In the genomic region with DNA sequence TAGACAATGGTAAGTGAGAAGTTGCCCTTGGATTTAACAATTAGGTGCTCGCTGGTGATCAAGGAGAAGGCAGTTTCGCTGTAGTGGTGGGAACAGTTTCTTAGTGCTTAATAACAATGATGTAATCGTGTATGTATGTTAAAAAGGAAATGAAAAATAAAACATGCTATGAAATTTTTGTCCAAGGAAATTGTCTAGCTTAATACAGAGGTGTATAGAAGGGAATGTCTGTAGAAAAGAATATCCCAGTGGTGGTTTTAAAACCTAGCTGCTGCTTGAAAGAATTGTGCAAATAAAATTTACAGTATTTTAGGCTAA, we compare ENCODE assay signal across 10 cellular contexts. TPM values are rescaled to one million over a fixed set of nuclear protein-coding genes. Genes with fewer than 3 reads are reported as not detected.
DNase-seq lines count a peak whose midpoint lies in the region; ATAC-seq, FAIRE-seq and TF ChIP-seq lines count a peak whose summit lies in the region.
"Had no signal": no experiment of that assay in that cellular context is flagged by ENCODE, and none has a peak within 500 bp of the region (broad histone marks: within the 10 kb centered on the region; RNA-seq: fewer than 3 reads in every experiment).

No MANE protein-coding gene starts in this region.

- no peak for DNase-seq in A673 (ENCODE audit: low spot score)
- no peak for DNase-seq in astrocyte (ENCODE audit: low read depth)
- no peak for DNase-seq in CD4-positive, alpha-beta T cell
- DNase-seq in testis, result no peak
- DNase-seq: NCI-H526; stimulated activated naive CD4-positive, alpha-beta T cell had no signal

- no TSS peak for BruUV-seq in A673 (replicated peaks; lab: Mats Ljungman, UMichigan)

- no peaks in the 10 kb centered on the region for H3K36me3 ChIP-seq in A673 (ENCODE audit: insufficient read depth, low read length, poor library complexity, severe bottlenecking)
- no peaks in the 10 kb centered on the region for H3K36me3 ChIP-seq in astrocyte (ENCODE audit: insufficient read depth, low read length)
- no peaks in the 10 kb centered on the region for H3K36me3 ChIP-seq in neutrophil
- H3K36me3 ChIP-seq in testis (ENCODE audit: low read depth, missing control alignments), result no peaks in the 10 kb centered on the region

- no peaks in the 10 kb centered on the region for H3K27me3 Mint-ChIP-seq in astrocyte (ENCODE audit: low read depth, unreplicated experiment)
- no peaks in the 10 kb centered on the region for H3K27me3 Mint-ChIP-seq in CD4-positive, alpha-beta T cell

- H3K4me1 ChIP-seq in A673 (ENCODE audit: insufficient read depth, low read length, poor library complexity, severe bottlenecking) (peaks cover 27% of the 10 kb centered on the region), astrocyte (ENCODE audit: insufficient read depth, low read length) (peaks cover 14% of the 10 kb centered on the region), neutrophil (ENCODE audit: control insufficient read depth in 1 of 2, insufficient read depth in 1 of 2, low read depth in 1 of 2, low read length in 1 of 2) (peaks cover 18 to 30% of the 10 kb centered on the region in 2 experiments), testis (peaks cover 14% of the 10 kb centered on the region)

- 62 to 63% methylated on average over 3 of the region's 3 CpGs for WGBS in testis, 2 donors

- H3K9me3 Mint-ChIP-seq in astrocyte (ENCODE audit: unreplicated experiment), result no peaks in the 10 kb centered on the region
- H3K9me3 Mint-ChIP-seq in CD4-positive, alpha-beta T cell, result peaks cover 2% of the 10 kb centered on the region

- CTCF ChIA-PET in A673 (lab: Charles Lee), result interaction anchor here (0.7 to 1.1 kb wide), 2 partner anchors 31 to 549 kb away, joined by 3 read pairs; no protein-coding TSS in a partner anchor
- CTCF ChIA-PET in CD4-positive, alpha-beta T cell (lab: Charles Lee), result no interaction called here

- H3K4me3 ChIP-seq in A673 (ENCODE audit: low read depth, low read length, poor library complexity, severe bottlenecking), result no peak overlapping the region
- H3K4me3 ChIP-seq in GM08714 (ENCODE audit: low read length), result peak overlapping the region; percentile 51; the same call in 1 of the 2 replicates
- H3K4me3 ChIP-seq in astrocyte (ENCODE audit: insufficient read depth, low read depth, low read length), result peak overlapping the region; percentile 22
- H3K4me3 ChIP-seq in neutrophil (ENCODE audit: low read depth in 1 of 2, low read length in 1 of 2), result peak overlapping the region; percentile 44 to 45
- no peak overlapping the region for H3K4me3 ChIP-seq in testis

- intact Hi-C loops in A673 (cut with micrococcal nuclease; ENCODE audit: unreplicated experiment) (no loop called here), testis (cut with DNase I; ENCODE audit: low total_unique reads) (no loop called here)
- intact Hi-C loops in CD4-positive, alpha-beta T cell (cut with DNase I, micrococcal nuclease), result no loop called here

- peak overlapping the region; percentile 53 for H3K9ac ChIP-seq in astrocyte (ENCODE audit: low read length)

- no peaks in the 10 kb centered on the region for H3K9me3 ChIP-seq in A673 (ENCODE audit: low read depth, low read length, poor library complexity, severe bottlenecking)
- no peaks in the 10 kb centered on the region for H3K9me3 ChIP-seq in astrocyte (ENCODE audit: insufficient read depth, low read depth, low read length)
- H3K9me3 ChIP-seq in neutrophil, result no peaks in the 10 kb centered on the region
- H3K9me3 ChIP-seq in CD4-positive, alpha-beta T cell (ENCODE audit: control insufficient read depth, low read length), result no peaks in the 10 kb centered on the region
- H3K9me3 ChIP-seq in testis, result no peaks in the 10 kb centered on the region

- no peak for TF ChIP-seq POLR2A in testis (IDR thresholded peaks at IDR 0.05)

- ATAC-seq in CD4-positive, alpha-beta T cell (ENCODE audit: poor library complexity), result no peak
- ATAC-seq in HG03342 (IDR thresholded peaks at IDR 0.05; ENCODE audit: unreplicated experiment), result no peak
- no peak for ATAC-seq in GM19463 (IDR thresholded peaks at IDR 0.05; ENCODE audit: unreplicated experiment)

- H2AFZ ChIP-seq in astrocyte (ENCODE audit: low read depth, low read length), result peak overlapping the region; percentile 68

- H3K27ac Mint-ChIP-seq in astrocyte (ENCODE audit: unreplicated experiment), result peak overlapping the region; percentile 47
- no peak overlapping the region for H3K27ac Mint-ChIP-seq in CD4-positive, alpha-beta T cell

- H3K79me2 ChIP-seq in astrocyte (ENCODE audit: insufficient read depth, low read length), result peaks cover 10% of the 10 kb centered on the region

- H3K4me2 ChIP-seq in astrocyte (ENCODE audit: low read length), result peak overlapping the region; percentile 68

- H4K20me1 ChIP-seq in astrocyte (ENCODE audit: insufficient read depth, low read length), result no peaks in the 10 kb centered on the region

- no peak overlapping the region for H3K4me3 Mint-ChIP-seq in astrocyte (ENCODE audit: unreplicated experiment)
- H3K4me3 Mint-ChIP-seq in CD4-positive, alpha-beta T cell, result no peak overlapping the region

- peaks cover 24% of the 10 kb centered on the region for H3K36me3 Mint-ChIP-seq in astrocyte (ENCODE audit: low read depth, unreplicated experiment)
- peaks cover 10% of the 10 kb centered on the region for H3K36me3 Mint-ChIP-seq in CD4-positive, alpha-beta T cell (ENCODE audit: low read depth)

- no peak for FAIRE-seq in astrocyte (lab: Jason Lieb, UNC)

- TF ChIP-seq CTCF in A673 (conservative IDR thresholded peaks at IDR 0.05; ENCODE audit: low read depth, low read length) (no peak), astrocyte (IDR thresholded peaks at IDR 0.05; ENCODE audit: insufficient read depth, low read depth, low read length) (no peak), neutrophil (IDR thresholded peaks at IDR 0.05) (no peak), testis (IDR thresholded peaks at IDR 0.05) (no peak)
- TF ChIP-seq CTCF in CD4-positive, alpha-beta T cell (IDR thresholded peaks at IDR 0.05), result no peak

- H3K27me3 ChIP-seq in A673 (replicated peaks; ENCODE audit: insufficient read depth, low read depth, low read length, poor library complexity) (no peaks in the 10 kb centered on the region), astrocyte (ENCODE audit: insufficient read depth, low read length) (no peaks in the 10 kb centered on the region), neutrophil (no peaks in the 10 kb centered on the region), testis (no peaks in the 10 kb centered on the region)
- no peaks in the 10 kb centered on the region for H3K27me3 ChIP-seq in CD4-positive, alpha-beta T cell (ENCODE audit: control insufficient read depth, insufficient read depth, low read length)

- peaks cover 15% of the 10 kb centered on the region for H3K4me1 Mint-ChIP-seq in astrocyte (ENCODE audit: low read depth, unreplicated experiment)
- H3K4me1 Mint-ChIP-seq in CD4-positive, alpha-beta T cell (ENCODE audit: low read depth), result peaks cover 16% of the 10 kb centered on the region

- H3K27ac ChIP-seq in A673 (ENCODE audit: low read depth, low read length, poor library complexity, severe bottlenecking) (peak overlapping the region; percentile 51), astrocyte (ENCODE audit: low read depth, low read length) (peak overlapping the region; percentile 73), neutrophil (peak overlapping the region; percentile 78), testis (peak overlapping the region in 1 of 2 donors; percentile 53)
- no peak overlapping the region for H3K27ac ChIP-seq in CD4-positive, alpha-beta T cell (ENCODE audit: low read depth, low read length)

- POLR2A ChIA-PET in A673 (lab: Charles Lee; ENCODE audit: low non-redundant PET), result no interaction called here
- POLR2A ChIA-PET in CD4-positive, alpha-beta T cell (lab: Charles Lee), result no interaction called here

RNA-seq across cellular contexts. Expression of a gene that starts 53.1 kb away (rescaled TPM):
- total RNA-seq in A673 (2021) (18.9 and 21.1 TPM in 2 replicates), astrocyte (28.6 and 33.7 TPM in 2 replicates), testis (10 to 100 TPM; 10.5 to 14.7 TPM)
- total RNA-seq in CD4-positive, alpha-beta T cell, result 1 to 10 TPM; 4.0 to 4.1 TPM
- polyA plus RNA-seq in testis (ENCODE audit: insufficient read depth, low read depth, low replicate concordance), result 10.2 TPM

Comparison
In these comparisons a context has a peak if more than half of its experiments do, and no peak if none do; other contexts are left out.
1. H3K4me3 ChIP-seq: peak in GM08714 (single experiment), astrocyte (single experiment) and neutrophil (2 of 2); none in A673 (single experiment) and testis (0 of 2).